7 cellular contexts compared by ENCODE assay signal in the genomic region with DNA sequence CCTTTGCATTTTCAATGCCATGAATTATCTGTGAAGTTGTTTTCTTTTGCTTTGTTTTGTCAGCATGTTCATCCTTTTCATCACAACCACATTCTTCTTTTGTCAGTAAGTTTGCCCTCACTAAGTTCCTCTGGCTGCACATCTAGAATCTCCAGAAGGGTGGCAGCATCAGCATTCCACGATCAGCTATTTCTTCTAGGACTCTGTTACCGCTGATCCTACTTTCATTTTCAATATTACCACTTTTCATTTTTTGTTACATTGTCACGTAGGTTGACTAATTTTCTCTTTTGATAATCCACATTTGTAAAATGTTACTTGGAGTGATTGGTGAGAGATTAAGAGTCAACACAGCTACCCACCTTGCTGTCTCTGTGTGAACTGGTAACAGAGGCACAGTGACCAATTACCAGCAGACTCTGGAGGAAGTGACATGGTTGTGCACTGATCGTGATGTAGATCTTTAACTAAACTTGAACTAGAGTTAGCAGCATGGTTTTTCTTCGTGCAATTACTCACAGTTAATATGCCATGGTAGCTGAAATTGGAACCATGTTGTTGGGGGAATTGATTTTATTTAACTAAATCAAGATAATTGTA.
DNase-seq lines count a peak whose midpoint lies in the region; ATAC-seq and TF ChIP-seq lines count a peak whose summit lies in the region.

No MANE protein-coding gene starts in this region.

- H3K27me3 ChIP-seq in dorsolateral prefrontal cortex, result no peaks in the 10 kb centered on the region

- TF ChIP-seq CTCF in dorsolateral prefrontal cortex (IDR thresholded peaks at IDR 0.05 in 54 of 56, conservative IDR thresholded peaks at IDR 0.05 in 2 of 56; ENCODE audit: low read depth in 1 of 56, partially characterized antibody in 56 of 56), result no peak

- no peak overlapping the region for H3K27ac ChIP-seq in dorsolateral prefrontal cortex

- peak; percentile 17 for DNase-seq in NCI-H460 (ENCODE audit: extremely low read depth, low read depth)
- DNase-seq in left lobe of liver (ENCODE audit: low spot score), result no peak
- DNase-seq in ecto neural progenitor cell (ENCODE audit: low spot score), result no peak
- DNase-seq in NCI-H526 treated with DMSO at 0.1 percent for 48 hours (lab: John Stamatoyannopoulos, UW), result no peak
- DNase-seq in dorsolateral prefrontal cortex, result no peak

- intact Hi-C loops in dorsolateral prefrontal cortex (cut with DNase I), result no loop called here

- H3K4me3 ChIP-seq in dorsolateral prefrontal cortex, result no peak overlapping the region

- ATAC-seq in GM18520 (IDR thresholded peaks at IDR 0.05; ENCODE audit: unreplicated experiment) (peak; percentile 54), HG02623 (IDR thresholded peaks at IDR 0.05; ENCODE audit: unreplicated experiment) (peak; percentile 62), left lobe of liver (peak; percentile 97)
